In genomic region chr13:29907670-29908069, GRCh38 we compare ENCODE assay signal across 23 cellular contexts.
"Had no signal": no experiment of that assay in that cellular context is flagged by ENCODE, and none has a peak within 500 bp of the region (broad histone marks: within the 10 kb centered on the region; RNA-seq: fewer than 3 reads in every experiment).

No MANE protein-coding gene starts in this region.

- H3K9me3 Mint-ChIP-seq: activated B cell treated with CpG ODN at 0.5 μM for 24 hours; activated naive CD8-positive, alpha-beta T cell treated with anti-CD3 and anti-CD28 coated beads, Interleukin-2, amount 10 ng/mL, durations not matched to agents 7 days and 5 days; activated T-helper 2 cell treated with anti-CD3 and anti-CD28 coated beads, Interferon-gamma antibody, Interleukin-2, Interleukin-4, amounts not matched to agents 10 μg/mL and 5 μg/mL and 100 μg/mL, durations not matched to agents 14 hours and 24 hours and 36 hours; endodermal cell; natural killer cell treated with Interleukin-12 subunit alpha and Interleukin-12 subunit beta and Interleukin-15 and Interleukin-18, amount 100 ng/mL, for 72 hours; stimulated activated memory B cell treated with anti-CD40 and anti-IgM and Interleukin-4, amounts not matched to agents 10 μg/mL and 1 μg/mL and 100 μg/mL, for 72 hours had no signal

- H3K27me3 Mint-ChIP-seq: progenitor cell of endocrine pancreas had no signal

- H3K27ac ChIP-seq: esophagus squamous epithelium, gastroesophageal sphincter, left ventricle myocardium inferior, sigmoid colon, thyroid gland had no signal

- H3K27me3 ChIP-seq: esophagus squamous epithelium, gastroesophageal sphincter, sigmoid colon, thyroid gland had no signal

- H3K27ac Mint-ChIP-seq: activated B cell treated with CpG ODN at 0.5 μM for 24 hours; activated naive CD8-positive, alpha-beta T cell treated with anti-CD3 and anti-CD28 coated beads, Interleukin-2, amount 10 ng/mL, durations not matched to agents 7 days and 5 days; activated T-helper 2 cell treated with anti-CD3 and anti-CD28 coated beads, Interferon-gamma antibody, Interleukin-2, Interleukin-4, amounts not matched to agents 10 μg/mL and 5 μg/mL and 100 μg/mL, durations not matched to agents 14 hours and 24 hours and 36 hours; endodermal cell; natural killer cell treated with Interleukin-12 subunit alpha and Interleukin-12 subunit beta and Interleukin-15 and Interleukin-18, amount 100 ng/mL, for 72 hours; progenitor cell of endocrine pancreas; stimulated activated memory B cell treated with anti-CD40 and anti-IgM and Interleukin-4, amounts not matched to agents 10 μg/mL and 1 μg/mL and 100 μg/mL, for 72 hours; T-helper 17 cell had no signal

- H3K36me3 Mint-ChIP-seq: activated naive CD8-positive, alpha-beta T cell treated with anti-CD3 and anti-CD28 coated beads, Interleukin-2, amount 10 ng/mL, durations not matched to agents 7 days and 5 days; natural killer cell treated with Interleukin-12 subunit alpha and Interleukin-12 subunit beta and Interleukin-15 and Interleukin-18, amount 100 ng/mL, for 72 hours; stimulated activated memory B cell treated with anti-CD40 and anti-IgM and Interleukin-4, amounts not matched to agents 10 μg/mL and 1 μg/mL and 100 μg/mL, for 72 hours had no signal

- H3K9me3 ChIP-seq: esophagus squamous epithelium, gastroesophageal sphincter, left ventricle myocardium inferior, sigmoid colon, thyroid gland had no signal

- H3K36me3 ChIP-seq: esophagus squamous epithelium, gastroesophageal sphincter, left ventricle myocardium inferior, sigmoid colon, thyroid gland had no signal

- H3K4me3 Mint-ChIP-seq: activated B cell treated with CpG ODN at 0.5 μM for 24 hours; activated naive CD8-positive, alpha-beta T cell treated with anti-CD3 and anti-CD28 coated beads, Interleukin-2, amount 10 ng/mL, durations not matched to agents 7 days and 5 days; endodermal cell; natural killer cell treated with Interleukin-12 subunit alpha and Interleukin-12 subunit beta and Interleukin-15 and Interleukin-18, amount 100 ng/mL, for 72 hours; stimulated activated memory B cell treated with anti-CD40 and anti-IgM and Interleukin-4, amounts not matched to agents 10 μg/mL and 1 μg/mL and 100 μg/mL, for 72 hours; T-helper 17 cell had no signal

- H3K4me3 ChIP-seq: esophagus squamous epithelium, gastroesophageal sphincter, left ventricle myocardium inferior, sigmoid colon, smooth muscle cell, thyroid gland had no signal

- DNase-seq: activated B cell treated with CpG ODN at 0.5 μM for 24 hours; activated naive CD4-positive, alpha-beta T cell; activated naive CD8-positive, alpha-beta T cell treated with anti-CD3 and anti-CD28 coated beads, Interleukin-2, amount 10 ng/mL, durations not matched to agents 7 days and 5 days; activated T-cell treated with anti-CD3 and anti-CD28 coated beads for 4 hours; amygdala; cerebellar nuclear complex; cortex of kidney; endodermal cell; esophagus squamous epithelium; head of caudate nucleus; hypothalamus; retina; sigmoid colon; stimulated activated CD4-positive, alpha-beta T cell treated with anti-CD3 and anti-CD28 coated beads, Interleukin-15, amount 100 ng/mL, for 24 hours; T-helper 17 cell; thyroid gland had no signal

- ATAC-seq: natural killer cell treated with Interleukin-12 subunit alpha and Interleukin-12 subunit beta and Interleukin-15 and Interleukin-18, amount 100 ng/mL, for 72 hours; stimulated activated memory B cell treated with anti-CD40 and anti-IgM and Interleukin-4, amounts not matched to agents 10 μg/mL and 1 μg/mL and 100 μg/mL, for 72 hours; T-helper 17 cell had no signal

- H3K4me1 ChIP-seq: sigmoid colon had no signal
